ENCODE assay signal across 1 cellular context in genomic region chr16:12298285-12298684, GRCh38.
TF ChIP-seq lines count a peak whose summit lies in the region.

No MANE protein-coding gene starts in this region.

TF ChIP-seq in HepG2, 621 proteins besides CTCF, POLR2A, EP300 and RAD21 (continued from another document):
- TF ChIP-seq ZNF639 (CRISPR knock-in tag; conservative IDR thresholded peaks at IDR 0.05): no peak
- no peak for TF ChIP-seq HMG20B (CRISPR knock-in tag; conservative IDR thresholded peaks at IDR 0.05)
